In genomic region chr10:9102026-9102425, GRCh38 we compare ENCODE assay signal across 24 cellular contexts.
"Had no signal": no experiment of that assay in that cellular context is flagged by ENCODE, and none has a peak within 500 bp of the region (broad histone marks: within the 10 kb centered on the region; RNA-seq: fewer than 3 reads in every experiment).

No MANE protein-coding gene starts in this region.

- H3K36me3 Mint-ChIP-seq: naive thymus-derived CD4-positive, alpha-beta T cell; stimulated activated naive B cell treated with anti-CD40 and anti-IgM and Interleukin-4, amounts not matched to agents 10 μg/mL and 1 μg/mL and 100 μg/mL, for 72 hours had no signal

- H3K4me1 Mint-ChIP-seq: central memory CD8-positive, alpha-beta T cell; neural crest cell; stimulated activated naive B cell treated with anti-CD40 and anti-IgM and Interleukin-4, amounts not matched to agents 10 μg/mL and 1 μg/mL and 100 μg/mL, for 72 hours had no signal

- H3K27me3 Mint-ChIP-seq: naive thymus-derived CD4-positive, alpha-beta T cell had no signal

- H3K27ac ChIP-seq: ascending aorta, brain microvascular endothelial cell, heart right ventricle, lower lobe of right lung, transverse colon, vagina, WERI-Rb-1 had no signal

- ATAC-seq: effector memory CD8-positive, alpha-beta T cell; heart right ventricle; left lobe of liver; lower lobe of right lung; naive thymus-derived CD4-positive, alpha-beta T cell; sciatic nerve; stimulated activated naive B cell treated with anti-CD40 and anti-IgM and Interleukin-4, amounts not matched to agents 10 μg/mL and 1 μg/mL and 100 μg/mL, for 72 hours had no signal

- H3K4me3 Mint-ChIP-seq: activated T-helper 1 cell treated with anti-CD3 and anti-CD28 coated beads, Interleukin-12 subunit alpha, Interleukin-12 subunit beta, Interleukin-2, Interleukin-4 antibody, amounts not matched to agents 30 ng/mL and 10 ng/mL and 1 ng/mL, durations not matched to agents 14 hours and 24 hours and 36 hours; central memory CD8-positive, alpha-beta T cell; effector memory CD8-positive, alpha-beta T cell; naive thymus-derived CD4-positive, alpha-beta T cell; neural crest cell; stimulated activated naive B cell treated with anti-CD40 and anti-IgM and Interleukin-4, amounts not matched to agents 10 μg/mL and 1 μg/mL and 100 μg/mL, for 72 hours had no signal

- H3K9me3 Mint-ChIP-seq: activated T-helper 1 cell treated with anti-CD3 and anti-CD28 coated beads, Interleukin-12 subunit alpha, Interleukin-12 subunit beta, Interleukin-2, Interleukin-4 antibody, amounts not matched to agents 30 ng/mL and 10 ng/mL and 1 ng/mL, durations not matched to agents 14 hours and 24 hours and 36 hours; central memory CD8-positive, alpha-beta T cell; effector memory CD8-positive, alpha-beta T cell; neural crest cell; stimulated activated naive B cell treated with anti-CD40 and anti-IgM and Interleukin-4, amounts not matched to agents 10 μg/mL and 1 μg/mL and 100 μg/mL, for 72 hours had no signal

- FAIRE-seq: colon, endothelial cell of umbilical vein, small intestine had no signal

- DNase-seq: activated CD4-positive, alpha-beta T cell treated with anti-CD3 and anti-CD28 coated beads, Interleukin-2, amount 50 U/mL, for 48 hours; activated gamma-delta T cell; activated naive CD4-positive, alpha-beta T cell treated with anti-CD3 and anti-CD28 coated beads, Interleukin-2, amount 50 U/mL, for 16 hours; brain microvascular endothelial cell; effector memory CD8-positive, alpha-beta T cell; heart right ventricle; lower lobe of right lung; naive thymus-derived CD4-positive, alpha-beta T cell; occipital lobe; posterior cingulate gyrus; small intestine; stimulated activated CD8-positive, alpha-beta memory T cell treated with anti-CD3 and anti-CD28 coated beads, Interleukin-4, amount 100 ng/mL, for 48 hours; stimulated activated naive B cell treated with anti-CD40 and anti-IgM and Interleukin-4, amounts not matched to agents 10 μg/mL and 1 μg/mL and 100 μg/mL, for 72 hours; transverse colon; WERI-Rb-1 had no signal

- H3K27ac Mint-ChIP-seq: activated T-helper 1 cell treated with anti-CD3 and anti-CD28 coated beads, Interleukin-12 subunit alpha, Interleukin-12 subunit beta, Interleukin-2, Interleukin-4 antibody, amounts not matched to agents 30 ng/mL and 10 ng/mL and 1 ng/mL, durations not matched to agents 14 hours and 24 hours and 36 hours; effector memory CD8-positive, alpha-beta T cell; naive thymus-derived CD4-positive, alpha-beta T cell; stimulated activated naive B cell treated with anti-CD40 and anti-IgM and Interleukin-4, amounts not matched to agents 10 μg/mL and 1 μg/mL and 100 μg/mL, for 72 hours had no signal
